ENCODE assay signal across 2 cellular contexts in genomic region chr14:89400529-89400928, GRCh38.
TF ChIP-seq lines count a peak whose summit lies in the region.

No MANE protein-coding gene starts in this region.

TF ChIP-seq in SK-N-SH, 30 proteins besides CTCF, POLR2A, EP300 and RAD21 (continued from another document):
- TF ChIP-seq YY1 (IDR thresholded peaks at IDR 0.05; ENCODE audit: low read depth) (no peak), REST (IDR thresholded peaks at IDR 0.05; ENCODE audit: low read depth, low read length) (no peak)

TF ChIP-seq in SK-N-SH treated with all-trans-retinoic acid at 6 μM for 48 hours, 23 proteins besides CTCF, POLR2A, EP300 and RAD21:
- no peak for TF ChIP-seq POU6F1 (CRISPR knock-in tag; IDR thresholded peaks at IDR 0.05; ENCODE audit: borderline replicate concordance, low read depth)
- TF ChIP-seq BACH2 (CRISPR knock-in tag; IDR thresholded peaks at IDR 0.05; ENCODE audit: borderline replicate concordance), result no peak
- TF ChIP-seq CSRNP3 (CRISPR knock-in tag; IDR thresholded peaks at IDR 0.05), result no peak
- no peak for TF ChIP-seq TOX (CRISPR knock-in tag; IDR thresholded peaks at IDR 0.05; ENCODE audit: borderline replicate concordance)
- TF ChIP-seq OSR1 (CRISPR knock-in tag; IDR thresholded peaks at IDR 0.05), result no peak
- TF ChIP-seq ZNF70 (CRISPR knock-in tag; IDR thresholded peaks at IDR 0.05), result no peak
- no peak for TF ChIP-seq CREB5 (CRISPR knock-in tag; IDR thresholded peaks at IDR 0.05; ENCODE audit: low read depth)
- no peak for TF ChIP-seq PPARA (CRISPR knock-in tag; IDR thresholded peaks at IDR 0.05; ENCODE audit: borderline replicate concordance)
